ENCODE assay signal across 9 cellular contexts in the genomic region with DNA sequence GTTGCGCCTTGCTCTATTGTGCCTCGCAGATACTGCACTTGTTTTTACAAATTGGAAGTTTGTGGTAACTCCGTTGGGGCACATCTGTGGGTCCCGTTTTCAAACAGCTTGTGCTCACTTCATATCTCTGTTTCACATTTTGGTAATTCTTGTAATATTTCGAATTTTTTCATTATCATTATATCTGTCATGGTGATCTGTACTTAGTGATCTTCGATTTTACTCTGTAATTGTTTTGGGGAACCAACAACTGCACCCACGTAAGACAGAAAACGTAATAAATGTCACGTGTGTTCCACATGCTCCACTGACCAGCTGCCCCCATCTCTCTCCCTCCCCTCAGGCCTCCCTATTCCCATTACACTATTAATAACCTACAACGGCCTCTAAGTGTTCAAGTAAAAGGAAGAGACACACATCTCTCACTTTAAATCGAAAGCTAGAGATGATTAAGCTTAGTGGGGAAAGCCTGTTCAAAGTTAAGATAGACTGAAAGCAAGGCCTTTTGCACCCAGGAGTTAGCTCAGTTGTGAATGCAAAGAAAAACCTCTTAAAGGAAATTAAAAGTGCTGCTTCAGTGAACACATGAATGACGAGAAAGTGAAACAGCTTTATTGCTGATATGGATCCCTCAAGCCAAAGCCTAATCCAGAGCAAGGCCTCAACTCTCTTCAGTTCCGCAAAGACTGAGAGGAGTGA. TPM values are rescaled to one million over a fixed set of nuclear protein-coding genes. Genes with fewer than 3 reads are reported as not detected.
DNase-seq lines count a peak whose midpoint lies in the region; ATAC-seq and TF ChIP-seq lines count a peak whose summit lies in the region.
"Had no signal": no experiment of that assay in that cellular context is flagged by ENCODE, and none has a peak within 500 bp of the region (broad histone marks: within the 10 kb centered on the region; RNA-seq: fewer than 3 reads in every experiment).

No MANE protein-coding gene starts in this region.

- no peak for TF ChIP-seq CTCF in left ventricle myocardium inferior (IDR thresholded peaks at IDR 0.05; ENCODE audit: borderline replicate concordance)
- peak; percentile 14 for TF ChIP-seq CTCF in RWPE2 (IDR thresholded peaks at IDR 0.05; ENCODE audit: poor library complexity, severe bottlenecking)
- no peak for TF ChIP-seq CTCF in upper lobe of right lung (IDR thresholded peaks at IDR 0.05)

- peaks cover 22% of the 10 kb centered on the region for H3K4me1 ChIP-seq in left ventricle myocardium inferior
- no peaks in the 10 kb centered on the region for H3K4me1 ChIP-seq in RWPE2 (ENCODE audit: insufficient read depth, poor library complexity, severe bottlenecking)
- H3K4me1 ChIP-seq in iPS-15b (ENCODE audit: control insufficient read depth, insufficient read depth, low read length), result no peaks in the 10 kb centered on the region
- H3K4me1 ChIP-seq in upper lobe of right lung, result peaks cover 9% of the 10 kb centered on the region

- no peaks in the 10 kb centered on the region for H3K36me3 ChIP-seq in left ventricle myocardium inferior
- H3K36me3 ChIP-seq in RWPE2 (ENCODE audit: low read depth), result no peaks in the 10 kb centered on the region
- H3K36me3 ChIP-seq in iPS-15b (ENCODE audit: control insufficient read depth, insufficient read depth, low read length), result no peaks in the 10 kb centered on the region
- H3K36me3 ChIP-seq in upper lobe of right lung, result no peaks in the 10 kb centered on the region

- H3K27ac ChIP-seq in left ventricle myocardium inferior (replicated peaks) (no peak overlapping the region), RWPE2 (ENCODE audit: poor library complexity, severe bottlenecking) (no peak overlapping the region), upper lobe of right lung (no peak overlapping the region)

- peaks cover 14% of the 10 kb centered on the region for H3K9me3 ChIP-seq in left ventricle myocardium inferior (replicated peaks)
- H3K9me3 ChIP-seq in RWPE2 (ENCODE audit: severe bottlenecking), result no peaks in the 10 kb centered on the region
- peaks cover 6% of the 10 kb centered on the region for H3K9me3 ChIP-seq in iPS-15b (ENCODE audit: control insufficient read depth, insufficient read depth, low read length)
- H3K9me3 ChIP-seq in upper lobe of right lung, result no peaks in the 10 kb centered on the region

- peak overlapping the region; percentile 64 for H3K4me3 ChIP-seq in left ventricle myocardium inferior
- H3K4me3 ChIP-seq in RWPE2 (ENCODE audit: severe bottlenecking), result no peak overlapping the region
- H3K4me3 ChIP-seq in iPS-15b (ENCODE audit: low read depth, low read length), result peak overlapping the region; percentile 59
- peak overlapping the region; percentile 52 for H3K4me3 ChIP-seq in upper lobe of right lung

- DNase-seq in left ventricle myocardium inferior (no peak), cardiac septum (ENCODE audit: low spot score) (no peak), RWPE2 (ENCODE audit: low spot score) (no peak), upper lobe of right lung (no peak), NCI-H187 treated with DMSO at 0.1 percent for 48 hours (lab: John Stamatoyannopoulos, UW) (no peak), cortex of kidney (lab: John Stamatoyannopoulos, UW) (no peak)
- DNase-seq in activated CD8-positive, alpha-beta memory T cell treated with anti-CD3 and anti-CD28 coated beads, Interleukin-2, amount 50 U/mL, for 48 hours, result no peak

- H3K9ac ChIP-seq in iPS-15b (ENCODE audit: low read depth, low read length), result no peak overlapping the region

- H3K27me3 ChIP-seq in left ventricle myocardium inferior (ENCODE audit: low read depth), result peaks cover 78% of the 10 kb centered on the region
- peaks cover 19% of the 10 kb centered on the region for H3K27me3 ChIP-seq in RWPE2 (ENCODE audit: insufficient read depth, poor library complexity, severe bottlenecking)
- peaks cover 26% of the 10 kb centered on the region for H3K27me3 ChIP-seq in iPS-15b (ENCODE audit: control insufficient read depth, insufficient read depth, low read length)
- peaks cover 7% of the 10 kb centered on the region for H3K27me3 ChIP-seq in upper lobe of right lung

- intact Hi-C loops in left ventricle myocardium inferior (cut with micrococcal nuclease) (no loop called here), cardiac septum (cut with DNase I) (no loop called here), upper lobe of right lung (cut with DNase I) (no loop called here)

- ATAC-seq in RWPE2 (ENCODE audit: low read depth) (no peak), upper lobe of right lung (no peak)

RNA-seq across cellular contexts. Expression of a gene that starts 26.9 kb away (rescaled TPM):
- total RNA-seq in left ventricle myocardium inferior (not detected), cardiac septum (not detected), upper lobe of right lung (not detected)
- total RNA-seq: esophagus mucosa had no signal
